In the genomic region with DNA sequence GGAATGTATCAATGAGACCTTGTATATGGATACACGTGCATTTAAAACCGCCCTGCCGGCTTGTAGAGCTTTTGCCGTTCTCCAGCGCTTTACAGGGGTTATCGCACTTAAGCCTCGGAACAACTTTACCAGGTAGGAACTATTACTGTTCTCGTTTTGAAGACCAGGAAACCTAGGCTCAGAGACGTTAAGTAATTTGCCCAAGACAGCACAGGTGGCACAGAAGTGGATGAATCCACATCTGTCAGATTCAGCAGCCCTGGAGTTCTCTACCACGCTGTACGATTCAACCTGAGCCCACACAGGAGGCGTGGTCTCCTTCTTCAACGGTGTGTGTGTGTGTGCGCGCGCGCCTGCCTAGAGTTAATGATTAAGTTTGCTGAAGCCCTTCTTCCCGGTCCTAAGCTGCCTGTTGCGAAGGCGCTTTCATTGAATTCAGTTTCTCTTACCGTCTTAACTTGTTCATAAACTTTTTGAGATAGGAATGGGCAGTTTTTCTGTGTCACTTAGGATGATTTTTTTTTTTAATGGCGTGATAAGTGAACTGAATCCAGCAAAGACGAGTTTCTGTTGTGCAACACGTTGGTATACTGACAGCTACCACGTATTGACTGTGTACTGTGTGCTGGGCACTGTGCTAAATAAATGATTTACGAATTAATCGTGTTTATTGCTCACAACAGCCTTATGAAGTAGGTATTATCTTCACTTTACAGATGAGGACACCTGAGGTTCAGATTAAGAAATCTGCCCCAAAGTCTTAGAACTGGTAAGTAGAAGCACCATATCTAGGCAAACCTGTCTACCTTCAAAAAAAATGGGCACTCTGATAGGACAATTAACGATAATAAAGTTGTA, we compare ENCODE assay signal across 1 cellular context.
TF ChIP-seq lines count a peak whose summit lies in the region.

No MANE protein-coding gene starts in this region.

TF ChIP-seq in HEK293, 187 proteins besides CTCF, POLR2A, EP300 and RAD21 (continued from another document and continues in another):
- TF ChIP-seq, protein P1, sequence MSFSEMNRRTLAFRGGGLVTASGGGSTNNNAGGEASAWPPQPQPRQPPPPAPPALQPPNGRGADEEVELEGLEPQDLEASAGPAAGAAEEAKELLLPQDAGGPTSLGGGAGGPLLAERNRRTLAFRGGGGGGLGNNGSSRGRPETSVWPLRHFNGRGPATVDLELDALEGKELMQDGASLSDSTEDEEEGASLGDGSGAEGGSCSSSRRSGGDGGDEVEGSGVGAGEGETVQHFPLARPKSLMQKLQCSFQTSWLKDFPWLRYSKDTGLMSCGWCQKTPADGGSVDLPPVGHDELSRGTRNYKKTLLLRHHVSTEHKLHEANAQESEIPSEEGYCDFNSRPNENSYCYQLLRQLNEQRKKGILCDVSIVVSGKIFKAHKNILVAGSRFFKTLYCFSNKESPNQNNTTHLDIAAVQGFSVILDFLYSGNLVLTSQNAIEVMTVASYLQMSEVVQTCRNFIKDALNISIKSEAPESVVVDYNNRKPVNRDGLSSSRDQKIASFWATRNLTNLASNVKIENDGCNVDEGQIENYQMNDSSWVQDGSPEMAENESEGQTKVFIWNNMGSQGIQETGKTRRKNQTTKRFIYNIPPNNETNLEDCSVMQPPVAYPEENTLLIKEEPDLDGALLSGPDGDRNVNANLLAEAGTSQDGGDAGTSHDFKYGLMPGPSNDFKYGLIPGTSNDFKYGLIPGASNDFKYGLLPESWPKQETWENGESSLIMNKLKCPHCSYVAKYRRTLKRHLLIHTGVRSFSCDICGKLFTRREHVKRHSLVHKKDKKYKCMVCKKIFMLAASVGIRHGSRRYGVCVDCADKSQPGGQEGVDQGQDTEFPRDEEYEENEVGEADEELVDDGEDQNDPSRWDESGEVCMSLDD (tag by site-specific recombination; IDR thresholded peaks at IDR 0.05), result no peak
- TF ChIP-seq ZNF843 (tag by site-specific recombination; IDR thresholded peaks at IDR 0.05) (no peak), ZNF19 (tag by site-specific recombination; IDR thresholded peaks at IDR 0.05; ENCODE audit: low read depth) (no peak), ZSCAN16 (tag by site-specific recombination; IDR thresholded peaks at IDR 0.05) (no peak), ZNF791 (tag by site-specific recombination; IDR thresholded peaks at IDR 0.05) (no peak), ZFP69B (tag by site-specific recombination; IDR thresholded peaks at IDR 0.05) (peak; percentile 20; the same call in 1 of the 2 replicates), FEZF1 (tag by site-specific recombination; IDR thresholded peaks at IDR 0.05) (no peak), ZNF350 (tag by site-specific recombination; IDR thresholded peaks at IDR 0.05) (no peak), ZBTB17 (tag by site-specific recombination; IDR thresholded peaks at IDR 0.05) (peak; percentile 24), ZBTB1 (tag by site-specific recombination; IDR thresholded peaks at IDR 0.05) (no peak), ZXDB (tag by site-specific recombination; IDR thresholded peaks at IDR 0.05) (peak; percentile 25; the same call in 1 of the 2 replicates), SP2 (tag by site-specific recombination; IDR thresholded peaks at IDR 0.05) (no peak), WT1 (tag by site-specific recombination; IDR thresholded peaks at IDR 0.05) (0 out of 2 replicates have a peak, but pooled peaks have one; percentile 7), ZNF707 (tag by site-specific recombination; IDR thresholded peaks at IDR 0.05) (no peak), ZNF48 (tag by site-specific recombination; IDR thresholded peaks at IDR 0.05) (no peak), ZNF16 (tag by site-specific recombination; IDR thresholded peaks at IDR 0.05; ENCODE audit: low read depth) (no peak), YY2 (tag by site-specific recombination; IDR thresholded peaks at IDR 0.05) (no peak), ZNF140 (tag by site-specific recombination; IDR thresholded peaks at IDR 0.05) (no peak), ZNF302 (tag by site-specific recombination; IDR thresholded peaks at IDR 0.05; ENCODE audit: low read depth) (no peak), ZNF548 (tag by site-specific recombination; IDR thresholded peaks at IDR 0.05) (no peak), GFI1B (tag by site-specific recombination; IDR thresholded peaks at IDR 0.05) (no peak), ZNF184 (tag by site-specific recombination; IDR thresholded peaks at IDR 0.05) (no peak), ZNF629 (tag by site-specific recombination; IDR thresholded peaks at IDR 0.05) (peak; percentile 12; the same call in 1 of the 2 replicates), KLF7 (tag by site-specific recombination; IDR thresholded peaks at IDR 0.05; ENCODE audit: borderline replicate concordance) (no peak), ZNF311 (tag by site-specific recombination; IDR thresholded peaks at IDR 0.05; ENCODE audit: borderline replicate concordance) (no peak), ZNF221 (tag by site-specific recombination; IDR thresholded peaks at IDR 0.05; ENCODE audit: borderline replicate concordance) (no peak), ZNF404 (tag by site-specific recombination; IDR thresholded peaks at IDR 0.05) (no peak), REPIN1 (tag by site-specific recombination; IDR thresholded peaks at IDR 0.05; ENCODE audit: low read depth) (no peak), ZBTB20 (tag by site-specific recombination; IDR thresholded peaks at IDR 0.05) (no peak), KLF16 (tag by site-specific recombination; IDR thresholded peaks at IDR 0.05) (no peak), BCL11A (tag by site-specific recombination; IDR thresholded peaks at IDR 0.05; ENCODE audit: low read depth) (no peak), ZNF394 (tag by site-specific recombination; IDR thresholded peaks at IDR 0.05; ENCODE audit: borderline replicate concordance) (no peak), OSR2 (tag by site-specific recombination; IDR thresholded peaks at IDR 0.05) (no peak)
- TF ChIP-seq, protein P2, sequence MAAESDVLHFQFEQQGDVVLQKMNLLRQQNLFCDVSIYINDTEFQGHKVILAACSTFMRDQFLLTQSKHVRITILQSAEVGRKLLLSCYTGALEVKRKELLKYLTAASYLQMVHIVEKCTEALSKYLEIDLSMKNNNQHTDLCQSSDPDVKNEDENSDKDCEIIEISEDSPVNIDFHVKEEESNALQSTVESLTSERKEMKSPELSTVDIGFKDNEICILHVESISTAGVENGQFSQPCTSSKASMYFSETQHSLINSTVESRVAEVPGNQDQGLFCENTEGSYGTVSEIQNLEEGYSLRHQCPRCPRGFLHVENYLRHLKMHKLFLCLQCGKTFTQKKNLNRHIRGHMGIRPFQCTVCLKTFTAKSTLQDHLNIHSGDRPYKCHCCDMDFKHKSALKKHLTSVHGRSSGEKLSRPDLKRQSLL (tag by site-specific recombination; IDR thresholded peaks at IDR 0.05), result peak; percentile 62; the same call in 1 of the 2 replicates
- TF ChIP-seq, protein P3, sequence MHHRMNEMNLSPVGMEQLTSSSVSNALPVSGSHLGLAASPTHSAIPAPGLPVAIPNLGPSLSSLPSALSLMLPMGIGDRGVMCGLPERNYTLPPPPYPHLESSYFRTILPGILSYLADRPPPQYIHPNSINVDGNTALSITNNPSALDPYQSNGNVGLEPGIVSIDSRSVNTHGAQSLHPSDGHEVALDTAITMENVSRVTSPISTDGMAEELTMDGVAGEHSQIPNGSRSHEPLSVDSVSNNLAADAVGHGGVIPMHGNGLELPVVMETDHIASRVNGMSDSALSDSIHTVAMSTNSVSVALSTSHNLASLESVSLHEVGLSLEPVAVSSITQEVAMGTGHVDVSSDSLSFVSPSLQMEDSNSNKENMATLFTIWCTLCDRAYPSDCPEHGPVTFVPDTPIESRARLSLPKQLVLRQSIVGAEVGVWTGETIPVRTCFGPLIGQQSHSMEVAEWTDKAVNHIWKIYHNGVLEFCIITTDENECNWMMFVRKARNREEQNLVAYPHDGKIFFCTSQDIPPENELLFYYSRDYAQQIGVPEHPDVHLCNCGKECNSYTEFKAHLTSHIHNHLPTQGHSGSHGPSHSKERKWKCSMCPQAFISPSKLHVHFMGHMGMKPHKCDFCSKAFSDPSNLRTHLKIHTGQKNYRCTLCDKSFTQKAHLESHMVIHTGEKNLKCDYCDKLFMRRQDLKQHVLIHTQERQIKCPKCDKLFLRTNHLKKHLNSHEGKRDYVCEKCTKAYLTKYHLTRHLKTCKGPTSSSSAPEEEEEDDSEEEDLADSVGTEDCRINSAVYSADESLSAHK (tag by site-specific recombination; IDR thresholded peaks at IDR 0.05), result peak; percentile 12; the same call in 1 of the 2 replicates
- TF ChIP-seq, protein P4, sequence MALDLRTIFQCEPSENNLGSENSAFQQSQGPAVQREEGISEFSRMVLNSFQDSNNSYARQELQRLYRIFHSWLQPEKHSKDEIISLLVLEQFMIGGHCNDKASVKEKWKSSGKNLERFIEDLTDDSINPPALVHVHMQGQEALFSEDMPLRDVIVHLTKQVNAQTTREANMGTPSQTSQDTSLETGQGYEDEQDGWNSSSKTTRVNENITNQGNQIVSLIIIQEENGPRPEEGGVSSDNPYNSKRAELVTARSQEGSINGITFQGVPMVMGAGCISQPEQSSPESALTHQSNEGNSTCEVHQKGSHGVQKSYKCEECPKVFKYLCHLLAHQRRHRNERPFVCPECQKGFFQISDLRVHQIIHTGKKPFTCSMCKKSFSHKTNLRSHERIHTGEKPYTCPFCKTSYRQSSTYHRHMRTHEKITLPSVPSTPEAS (tag by site-specific recombination; IDR thresholded peaks at IDR 0.05), result peak; percentile 31; the same call in 1 of the 2 replicates
- TF ChIP-seq, protein P5, sequence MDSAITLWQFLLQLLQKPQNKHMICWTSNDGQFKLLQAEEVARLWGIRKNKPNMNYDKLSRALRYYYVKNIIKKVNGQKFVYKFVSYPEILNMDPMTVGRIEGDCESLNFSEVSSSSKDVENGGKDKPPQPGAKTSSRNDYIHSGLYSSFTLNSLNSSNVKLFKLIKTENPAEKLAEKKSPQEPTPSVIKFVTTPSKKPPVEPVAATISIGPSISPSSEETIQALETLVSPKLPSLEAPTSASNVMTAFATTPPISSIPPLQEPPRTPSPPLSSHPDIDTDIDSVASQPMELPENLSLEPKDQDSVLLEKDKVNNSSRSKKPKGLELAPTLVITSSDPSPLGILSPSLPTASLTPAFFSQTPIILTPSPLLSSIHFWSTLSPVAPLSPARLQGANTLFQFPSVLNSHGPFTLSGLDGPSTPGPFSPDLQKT (IDR thresholded peaks at IDR 0.05; ENCODE audit: borderline replicate concordance, low read depth, low read length), result no peak
- TF ChIP-seq, protein P6, sequence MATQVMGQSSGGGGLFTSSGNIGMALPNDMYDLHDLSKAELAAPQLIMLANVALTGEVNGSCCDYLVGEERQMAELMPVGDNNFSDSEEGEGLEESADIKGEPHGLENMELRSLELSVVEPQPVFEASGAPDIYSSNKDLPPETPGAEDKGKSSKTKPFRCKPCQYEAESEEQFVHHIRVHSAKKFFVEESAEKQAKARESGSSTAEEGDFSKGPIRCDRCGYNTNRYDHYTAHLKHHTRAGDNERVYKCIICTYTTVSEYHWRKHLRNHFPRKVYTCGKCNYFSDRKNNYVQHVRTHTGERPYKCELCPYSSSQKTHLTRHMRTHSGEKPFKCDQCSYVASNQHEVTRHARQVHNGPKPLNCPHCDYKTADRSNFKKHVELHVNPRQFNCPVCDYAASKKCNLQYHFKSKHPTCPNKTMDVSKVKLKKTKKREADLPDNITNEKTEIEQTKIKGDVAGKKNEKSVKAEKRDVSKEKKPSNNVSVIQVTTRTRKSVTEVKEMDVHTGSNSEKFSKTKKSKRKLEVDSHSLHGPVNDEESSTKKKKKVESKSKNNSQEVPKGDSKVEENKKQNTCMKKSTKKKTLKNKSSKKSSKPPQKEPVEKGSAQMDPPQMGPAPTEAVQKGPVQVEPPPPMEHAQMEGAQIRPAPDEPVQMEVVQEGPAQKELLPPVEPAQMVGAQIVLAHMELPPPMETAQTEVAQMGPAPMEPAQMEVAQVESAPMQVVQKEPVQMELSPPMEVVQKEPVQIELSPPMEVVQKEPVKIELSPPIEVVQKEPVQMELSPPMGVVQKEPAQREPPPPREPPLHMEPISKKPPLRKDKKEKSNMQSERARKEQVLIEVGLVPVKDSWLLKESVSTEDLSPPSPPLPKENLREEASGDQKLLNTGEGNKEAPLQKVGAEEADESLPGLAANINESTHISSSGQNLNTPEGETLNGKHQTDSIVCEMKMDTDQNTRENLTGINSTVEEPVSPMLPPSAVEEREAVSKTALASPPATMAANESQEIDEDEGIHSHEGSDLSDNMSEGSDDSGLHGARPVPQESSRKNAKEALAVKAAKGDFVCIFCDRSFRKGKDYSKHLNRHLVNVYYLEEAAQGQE (tag by site-specific recombination; IDR thresholded peaks at IDR 0.05), result peak; percentile 58; the same call in 1 of the 2 replicates
- TF ChIP-seq, protein P7, sequence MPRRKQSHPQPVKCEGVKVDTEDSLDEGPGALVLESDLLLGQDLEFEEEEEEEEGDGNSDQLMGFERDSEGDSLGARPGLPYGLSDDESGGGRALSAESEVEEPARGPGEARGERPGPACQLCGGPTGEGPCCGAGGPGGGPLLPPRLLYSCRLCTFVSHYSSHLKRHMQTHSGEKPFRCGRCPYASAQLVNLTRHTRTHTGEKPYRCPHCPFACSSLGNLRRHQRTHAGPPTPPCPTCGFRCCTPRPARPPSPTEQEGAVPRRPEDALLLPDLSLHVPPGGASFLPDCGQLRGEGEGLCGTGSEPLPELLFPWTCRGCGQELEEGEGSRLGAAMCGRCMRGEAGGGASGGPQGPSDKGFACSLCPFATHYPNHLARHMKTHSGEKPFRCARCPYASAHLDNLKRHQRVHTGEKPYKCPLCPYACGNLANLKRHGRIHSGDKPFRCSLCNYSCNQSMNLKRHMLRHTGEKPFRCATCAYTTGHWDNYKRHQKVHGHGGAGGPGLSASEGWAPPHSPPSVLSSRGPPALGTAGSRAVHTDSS (tag by site-specific recombination; IDR thresholded peaks at IDR 0.05), result no peak
